18 cellular contexts compared by ENCODE assay signal in genomic region chr10:47048533-47048905, GRCh38.
A peak's percentile ranks its signal among the peaks of the same experiment; 100 is the strongest.
DNase-seq lines count a peak whose midpoint lies in the region; ATAC-seq and TF ChIP-seq lines count a peak whose summit lies in the region.
"Had no signal": no experiment of that assay in that cellular context is flagged by ENCODE, and none has a peak within 500 bp of the region (broad histone marks: within the 10 kb centered on the region; RNA-seq: fewer than 3 reads in every experiment).

No MANE protein-coding gene starts in this region.

- H3K4me3 ChIP-seq in GM23338 = no peak overlapping the region
- no peak overlapping the region for H3K4me3 ChIP-seq in vagina
- H3K4me3 ChIP-seq: SJSA1, skin epidermis, thyroid gland had no signal

- H3K27me3 ChIP-seq in GM23338 (ENCODE audit: insufficient read depth) (no peaks in the 10 kb centered on the region), vagina (no peaks in the 10 kb centered on the region)
- H3K27me3 ChIP-seq: SJSA1, thyroid gland had no signal

- H3K27ac ChIP-seq in GM23338 (ENCODE audit: low read depth) (no peak overlapping the region), vagina (no peak overlapping the region)
- H3K27ac ChIP-seq: SJSA1, skin epidermis, thyroid gland, VCaP had no signal

- H3K4me3 Mint-ChIP-seq in GM23338 (no peak overlapping the region), neural crest cell (no peak overlapping the region)
- no peak overlapping the region for H3K4me3 Mint-ChIP-seq in activated naive CD8-positive, alpha-beta T cell treated with anti-CD3 and anti-CD28 coated beads, Interleukin-2, amount 50 U/mL, for 24 hours

- TF ChIP-seq CTCF in GM23338 (conservative IDR thresholded peaks at IDR 0.05; ENCODE audit: low read depth in 2 of 2) = peak; percentile 31 to 56; a peak in 3 of 4 replicates
- no peak for TF ChIP-seq CTCF in neural crest cell (conservative IDR thresholded peaks at IDR 0.05)
- no peak for TF ChIP-seq CTCF in vagina (IDR thresholded peaks at IDR 0.05)

- H3F3A ChIP-seq in GM23338 (replicated peaks; ENCODE audit: low read depth) = no peaks in the 10 kb centered on the region

- H3K9me3 ChIP-seq in vagina = no peaks in the 10 kb centered on the region
- H3K9me3 ChIP-seq: SJSA1, thyroid gland had no signal

- no peak overlapping the region for H3K27ac Mint-ChIP-seq in GM23338
- H3K27ac Mint-ChIP-seq in activated naive CD8-positive, alpha-beta T cell treated with anti-CD3 and anti-CD28 coated beads, Interleukin-2, amount 50 U/mL, for 24 hours = no peak overlapping the region
- H3K27ac Mint-ChIP-seq in neural crest cell (ENCODE audit: unreplicated experiment) = peak overlapping the region; percentile 71

- no peaks in the 10 kb centered on the region; the same call in 2 of the 3 replicates for H3K4me1 Mint-ChIP-seq in GM23338
- peaks cover 16% of the 10 kb centered on the region for H3K4me1 Mint-ChIP-seq in activated naive CD8-positive, alpha-beta T cell treated with anti-CD3 and anti-CD28 coated beads, Interleukin-2, amount 50 U/mL, for 24 hours
- H3K4me1 Mint-ChIP-seq in neural crest cell = peaks cover 10% of the 10 kb centered on the region

- H3K36me3 Mint-ChIP-seq in GM23338 (ENCODE audit: low read depth) (no peaks in the 10 kb centered on the region), neural crest cell (ENCODE audit: low read depth) (no peaks in the 10 kb centered on the region)
- no peaks in the 10 kb centered on the region for H3K36me3 Mint-ChIP-seq in activated naive CD8-positive, alpha-beta T cell treated with anti-CD3 and anti-CD28 coated beads, Interleukin-2, amount 50 U/mL, for 24 hours (ENCODE audit: low read depth)

- H3K4me1 ChIP-seq in GM23338 (ENCODE audit: insufficient read depth) (no peaks in the 10 kb centered on the region), vagina (peaks cover 9% of the 10 kb centered on the region)
- H3K4me1 ChIP-seq: SJSA1, thyroid gland had no signal

- no peaks in the 10 kb centered on the region for H3K9me2 ChIP-seq in GM23338 (ENCODE audit: insufficient read depth)

- DNase-seq in SKM-1 treated with dmso at 0.1 percent for 144 hours (lab: John Stamatoyannopoulos, UW; ENCODE audit: unreplicated experiment) (peak; percentile 21), SKM-1 (lab: John Stamatoyannopoulos, UW; ENCODE audit: unreplicated experiment) (no peak), GM23338 (ENCODE audit: low spot score) (peak; percentile 54), neural crest cell (ENCODE audit: low read depth, low spot score) (no peak), vagina (ENCODE audit: extremely low spot score in 2 of 2) (no peak), NCI-H524 (lab: John Stamatoyannopoulos, UW) (no peak)
- peak; percentile 18 for DNase-seq in activated naive CD8-positive, alpha-beta T cell treated with anti-CD3 and anti-CD28 coated beads, Interleukin-2, amount 50 U/mL, for 24 hours
- DNase-seq in activated naive CD4-positive, alpha-beta T cell (lab: John Stamatoyannopoulos, UW) = no peak
- DNase-seq: activated gamma-delta T cell; central memory CD4-positive, alpha-beta T cell; erythroblast; hippocampal formation; Karpas-422; NCI-H2081 treated with DMSO at 0.1 percent for 48 hours had no signal

- no peak for TF ChIP-seq POLR2A in vagina (IDR thresholded peaks at IDR 0.05)

- H3K4me2 ChIP-seq in GM23338 = no peak overlapping the region

- no peaks in the 10 kb centered on the region for H3K36me3 ChIP-seq in GM23338 (ENCODE audit: insufficient read depth)
- no peaks in the 10 kb centered on the region for H3K36me3 ChIP-seq in vagina
- H3K36me3 ChIP-seq: SJSA1, thyroid gland had no signal

- intact Hi-C loops in vagina (cut with DNase I) = loop anchor here (10.0 kb wide), 1 partner anchor 256 kb away; the partner anchor contains the start of gene GDF10

- no peak overlapping the region for H2AFZ ChIP-seq in GM23338

- no peaks in the 10 kb centered on the region for H4K20me1 ChIP-seq in GM23338 (replicated peaks; ENCODE audit: insufficient read depth)

- no peaks in the 10 kb centered on the region for H3K79me2 ChIP-seq in GM23338 (replicated peaks; ENCODE audit: insufficient read depth)

- ATAC-seq in GM23338 = peak; percentile 75
- no peak for ATAC-seq in activated naive CD8-positive, alpha-beta T cell treated with anti-CD3 and anti-CD28 coated beads, Interleukin-2, amount 50 U/mL, for 24 hours

- H3K9me3 Mint-ChIP-seq in GM23338 = no peaks in the 10 kb centered on the region
- no peaks in the 10 kb centered on the region for H3K9me3 Mint-ChIP-seq in activated naive CD8-positive, alpha-beta T cell treated with anti-CD3 and anti-CD28 coated beads, Interleukin-2, amount 50 U/mL, for 24 hours
- H3K9me3 Mint-ChIP-seq in neural crest cell = no peaks in the 10 kb centered on the region

- H3K27me3 Mint-ChIP-seq in GM23338 (ENCODE audit: insufficient read depth, low read depth, poor library complexity) = peaks cover 8% of the 10 kb centered on the region
- H3K27me3 Mint-ChIP-seq in activated naive CD8-positive, alpha-beta T cell treated with anti-CD3 and anti-CD28 coated beads, Interleukin-2, amount 50 U/mL, for 24 hours = no peaks in the 10 kb centered on the region
- H3K27me3 Mint-ChIP-seq in neural crest cell (ENCODE audit: low read depth) = no peaks in the 10 kb centered on the region

TF ChIP-seq in GM23338, 12 proteins besides CTCF, POLR2A, EP300 and RAD21:
- TF ChIP-seq EZH2phosphoT487 (IDR thresholded peaks at IDR 0.05; ENCODE audit: unreplicated experiment) (no peak), JUNB (IDR thresholded peaks at IDR 0.05; ENCODE audit: unreplicated experiment) (no peak), ETS1 (IDR thresholded peaks at IDR 0.05) (no peak), POLR2AphosphoS5 (IDR thresholded peaks at IDR 0.05; ENCODE audit: low read depth) (no peak), STAT1 (IDR thresholded peaks at IDR 0.05; ENCODE audit: unreplicated experiment) (no peak), ZNF331 (CRISPR knock-in tag; IDR thresholded peaks at IDR 0.05; ENCODE audit: low read depth) (no peak), CREB1 (CRISPR knock-in tag; IDR thresholded peaks at IDR 0.05; ENCODE audit: low read depth) (no peak), EZH2 (IDR thresholded peaks at IDR 0.05; ENCODE audit: low read depth, unreplicated experiment) (no peak)

Comparison
In these comparisons a context has a peak if more than half of its experiments do, and no peak if none do; other contexts are left out.
1. DNase-seq: peak in SKM-1 treated with dmso at 0.1 percent for 144 hours (single experiment), GM23338 (single experiment) and activated naive CD8-positive, alpha-beta T cell treated with anti-CD3 and anti-CD28 coated beads, Interleukin-2, amount 50 U/mL, for 24 hours (single experiment); none in SKM-1 (single experiment), neural crest cell (single experiment), vagina (0 of 2), NCI-H524 (0 of 2) and activated naive CD4-positive, alpha-beta T cell (0 of 4).
2. CTCF ChIP-seq: peak in GM23338 (2 of 2); none in neural crest cell (single experiment) and vagina (0 of 3).